ENCODE assay signal across 12 cellular contexts in the genomic region with DNA sequence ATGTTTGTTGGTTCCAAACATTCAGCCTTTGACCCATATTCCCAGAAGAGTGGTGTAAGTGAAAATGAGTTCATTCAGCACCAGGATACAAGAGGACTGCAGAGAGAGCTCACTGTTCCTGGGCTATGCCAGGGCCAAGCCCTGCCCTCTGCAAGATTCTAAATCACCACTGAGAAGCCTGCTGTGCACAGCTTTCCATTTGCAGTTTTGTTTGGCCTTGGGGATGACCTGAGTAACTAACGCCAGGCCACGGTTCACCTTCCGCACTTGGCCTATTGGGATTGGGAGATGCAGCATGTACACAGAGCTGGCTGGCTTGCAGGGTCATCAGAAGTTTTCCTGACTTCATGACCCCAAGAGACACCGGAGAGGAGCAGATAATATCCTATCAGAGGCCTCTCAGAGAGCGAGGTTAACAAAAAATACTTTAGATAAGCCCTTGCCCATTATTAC. TPM values are rescaled to one million over a fixed set of nuclear protein-coding genes. Genes with fewer than 3 reads are reported as not detected.
"Had no signal": no experiment of that assay in that cellular context is flagged by ENCODE, and none has a peak within 500 bp of the region (broad histone marks: within the 10 kb centered on the region; RNA-seq: fewer than 3 reads in every experiment).

No MANE protein-coding gene starts in this region.

- ATAC-seq: stimulated activated memory B cell treated with anti-CD40 and anti-IgM and Interleukin-4, amounts not matched to agents 10 μg/mL and 1 μg/mL and 100 μg/mL, for 72 hours had no signal

- H3K36me3 ChIP-seq: ovary, upper lobe of left lung had no signal

- H3K4me3 ChIP-seq: ovary, skin epidermis, upper lobe of left lung had no signal

- H3K4me1 ChIP-seq: upper lobe of left lung had no signal

- H3K27me3 ChIP-seq: ovary, upper lobe of left lung had no signal

- H3K27ac ChIP-seq: ovary, skin epidermis, upper lobe of left lung had no signal

- H3K9me3 ChIP-seq: ovary, upper lobe of left lung had no signal

- DNase-seq: activated B cell treated with CpG ODN at 0.5 μM for 24 hours; activated CD4-positive, alpha-beta T cell treated with anti-CD3 and anti-CD28 coated beads, Interleukin-2, amount 50 U/mL, for 1 hour; activated naive CD4-positive, alpha-beta T cell treated with anti-CD3 and anti-CD28 coated beads, Interleukin-2, amount 10 ng/mL, durations not matched to agents 7 days and 5 days; glutamatergic neuron; ovary; upper lobe of left lung had no signal

RNA-seq across cellular contexts. Expression of gene GKN1, which starts 12.6 kb away (rescaled TPM):
- total RNA-seq: activated B cell treated with CpG ODN at 0.5 μM for 24 hours; activated T-helper 2 cell treated with anti-CD3 and anti-CD28 coated beads, Interferon-gamma antibody, Interleukin-2, Interleukin-4, amounts not matched to agents 10 μg/mL and 5 μg/mL and 100 μg/mL, durations not matched to agents 14 hours and 24 hours and 36 hours; epithelial cell of proximal tubule; mesenteric fat pad; neural crest cell; ovary; upper lobe of left lung had no signal
- polyA plus RNA-seq: ovary had no signal

RNA-seq across cellular contexts. Expression of gene ANTXR1, which starts 25.9 kb away (rescaled TPM):
- total RNA-seq: activated B cell treated with CpG ODN at 0.5 μM for 24 hours; activated T-helper 2 cell treated with anti-CD3 and anti-CD28 coated beads, Interferon-gamma antibody, Interleukin-2, Interleukin-4, amounts not matched to agents 10 μg/mL and 5 μg/mL and 100 μg/mL, durations not matched to agents 14 hours and 24 hours and 36 hours had no signal

RNA-seq across cellular contexts. Expression of gene GKN2, which starts 34.4 kb away (rescaled TPM):
- total RNA-seq: activated B cell treated with CpG ODN at 0.5 μM for 24 hours; activated T-helper 2 cell treated with anti-CD3 and anti-CD28 coated beads, Interferon-gamma antibody, Interleukin-2, Interleukin-4, amounts not matched to agents 10 μg/mL and 5 μg/mL and 100 μg/mL, durations not matched to agents 14 hours and 24 hours and 36 hours; epithelial cell of proximal tubule; mesenteric fat pad; neural crest cell; ovary had no signal
